ENCODE assay signal across 25 cellular contexts in the genomic region with DNA sequence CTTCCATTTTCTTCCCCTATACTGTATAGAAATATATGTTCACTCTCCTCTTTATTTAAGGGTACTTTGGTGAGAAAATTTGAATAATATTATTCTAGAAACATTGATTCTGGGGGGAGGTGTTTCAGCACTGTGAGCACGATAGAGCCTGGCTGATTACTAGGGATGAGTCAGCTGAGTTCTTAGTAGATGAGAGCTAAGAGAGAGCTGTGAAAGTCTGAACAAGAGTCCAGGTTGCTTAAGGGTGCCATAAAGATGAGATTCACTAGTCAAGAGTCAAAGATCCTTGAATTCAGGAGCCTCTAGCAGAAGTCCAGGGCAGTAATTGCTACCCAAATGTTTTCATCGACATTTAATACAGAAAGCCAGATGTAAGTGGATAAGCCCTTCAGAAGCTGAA.
DNase-seq lines count a peak whose midpoint lies in the region; ATAC-seq, FAIRE-seq and TF ChIP-seq lines count a peak whose summit lies in the region.
"Had no signal": no experiment of that assay in that cellular context is flagged by ENCODE, and none has a peak within 500 bp of the region (broad histone marks: within the 10 kb centered on the region; RNA-seq: fewer than 3 reads in every experiment).

No MANE protein-coding gene starts in this region.

- CTCF ChIA-PET in HEK293T (lab: Yijun Ruan, JAX), result no interaction called here

- TF ChIP-seq CTCF in hepatocyte (IDR thresholded peaks at IDR 0.05; ENCODE audit: poor library complexity) (no peak), right lobe of liver (IDR thresholded peaks at IDR 0.05) (no peak), thyroid gland (IDR thresholded peaks at IDR 0.05) (no peak)

- no peaks in the 10 kb centered on the region for H4K20me1 ChIP-seq in hepatocyte (ENCODE audit: insufficient read depth, poor library complexity, severe bottlenecking)
- H4K20me1 ChIP-seq: BLaER1 treated with 17β-estradiol and CSF1 and Interleukin-3, amounts not matched to agents 10 nM and 100 nM had no signal

- no peak for TF ChIP-seq POLR2A in right lobe of liver (IDR thresholded peaks at IDR 0.05)
- TF ChIP-seq POLR2A in thyroid gland (IDR thresholded peaks at IDR 0.05), result no peak

- WGBS in hepatocyte (ENCODE audit: low lambda C conversion rate, missing lambda C conversion rate), result 51% methylated on average over 2 of the region's 2 CpGs
- 49 to 73% (median 53%) methylated on average over 2 of the region's 2 CpGs for WGBS in small intestine, 3 donors
- WGBS in right lobe of liver (ENCODE audit: insufficient coverage, low coverage, low lambda C conversion rate, missing lambda C conversion rate), result 37% methylated on average over 2 of the region's 2 CpGs
- WGBS in thyroid gland, 2 donors, result 80 to 81% methylated on average over 2 of the region's 2 CpGs

- H3K27me3 ChIP-seq in hepatocyte (no peaks in the 10 kb centered on the region), small intestine (ENCODE audit: control insufficient read depth in 2 of 2, insufficient read depth in 2 of 2, low read length in 2 of 2) (no peaks in the 10 kb centered on the region), right lobe of liver (no peaks in the 10 kb centered on the region), thyroid gland (no peaks in the 10 kb centered on the region)
- H3K27me3 ChIP-seq: BLaER1 treated with 17β-estradiol and CSF1 and Interleukin-3, amounts not matched to agents 10 nM and 100 nM had no signal

- H3K36me3 ChIP-seq in hepatocyte (replicated peaks; ENCODE audit: insufficient read depth, low read depth) (no peaks in the 10 kb centered on the region), small intestine (ENCODE audit: control insufficient read depth in 2 of 2, insufficient read depth in 2 of 2, low read length in 2 of 2) (no peaks in the 10 kb centered on the region), right lobe of liver (no peaks in the 10 kb centered on the region), thyroid gland (no peaks in the 10 kb centered on the region)
- H3K36me3 ChIP-seq: BLaER1 treated with 17β-estradiol and CSF1 and Interleukin-3, amounts not matched to agents 10 nM and 100 nM had no signal

- no peak for ATAC-seq in right lobe of liver
- ATAC-seq: K562, Panc1 had no signal

- H3K9me3 ChIP-seq in hepatocyte (ENCODE audit: low read depth) (no peaks in the 10 kb centered on the region), small intestine (ENCODE audit: control insufficient read depth, low read depth) (no peaks in the 10 kb centered on the region), right lobe of liver (no peaks in the 10 kb centered on the region), thyroid gland (no peaks in the 10 kb centered on the region)
- H3K9me3 ChIP-seq: BLaER1 treated with 17β-estradiol and CSF1 and Interleukin-3, amounts not matched to agents 10 nM and 100 nM had no signal

- POLR2A ChIA-PET in HEK293T (lab: Yijun Ruan, JAX), result no interaction called here

- H3K9me2 ChIP-seq in hepatocyte (replicated peaks; ENCODE audit: insufficient read depth), result no peaks in the 10 kb centered on the region

- H3K79me2 ChIP-seq in hepatocyte, result no peaks in the 10 kb centered on the region

- intact Hi-C loops in right lobe of liver (cut with DNase I) (no loop called here), thyroid gland (cut with DNase I) (no loop called here)

- no peak overlapping the region for H3K27ac ChIP-seq in hepatocyte
- H3K27ac ChIP-seq in small intestine (ENCODE audit: low read depth in 1 of 2, low read length in 1 of 2), result no peak overlapping the region
- no peak overlapping the region for H3K27ac ChIP-seq in right lobe of liver
- no peak overlapping the region for H3K27ac ChIP-seq in thyroid gland
- H3K27ac ChIP-seq: BLaER1 treated with 17β-estradiol and CSF1 and Interleukin-3, amounts not matched to agents 10 nM and 100 nM had no signal

- no peak overlapping the region for H3K4me2 ChIP-seq in hepatocyte
- H3K4me2 ChIP-seq: BLaER1 treated with 17β-estradiol and CSF1 and Interleukin-3, amounts not matched to agents 10 nM and 100 nM had no signal

- H3K4me3 ChIP-seq in hepatocyte (no peak overlapping the region), small intestine (ENCODE audit: low read depth in 1 of 2, low read length in 2 of 2) (no peak overlapping the region), right lobe of liver (no peak overlapping the region), thyroid gland (replicated peaks in 1 of 3) (no peak overlapping the region)
- H3K4me3 ChIP-seq: BLaER1 treated with 17β-estradiol and CSF1 and Interleukin-3, amounts not matched to agents 10 nM and 100 nM; K562 had no signal

- FAIRE-seq in small intestine (lab: Jason Lieb, UNC), result no peak
- FAIRE-seq: D721Med, G401.6, GM12891, GM19239, H54, HTR-8/SVneo, K562 had no signal

- H2AFZ ChIP-seq in hepatocyte, result no peak overlapping the region

- DNase-seq in GM03348 (ENCODE audit: low spot score) (peak; percentile 3), RKO (ENCODE audit: low spot score) (peak; percentile 14), hepatocyte (ENCODE audit: low spot score) (peak; percentile 25), small intestine (peak; percentile 2), right lobe of liver (no peak), thyroid gland (no peak), HEK293T (ENCODE audit: extremely low spot score) (no peak)
- DNase-seq: AML-193; CD4-positive, alpha-beta T cell; Kasumi-1; NCI-H1092 treated with DMSO at 0.1 percent for 48 hours; NCI-H1436; NCI-H187; NCI-H2081 treated with DMSO at 0.1 percent for 48 hours; NCI-H526; SHP77 treated with DMSO at 0.1 percent for 48 hours had no signal

- H3K4me1 ChIP-seq in hepatocyte (ENCODE audit: insufficient read depth) (no peaks in the 10 kb centered on the region), small intestine (ENCODE audit: control insufficient read depth in 2 of 2, insufficient read depth in 1 of 2, low read depth in 1 of 2, low read length in 1 of 2) (no peaks in the 10 kb centered on the region), right lobe of liver (no peaks in the 10 kb centered on the region), thyroid gland (no peaks in the 10 kb centered on the region)
- H3K4me1 ChIP-seq: BLaER1 treated with 17β-estradiol and CSF1 and Interleukin-3, amounts not matched to agents 10 nM and 100 nM had no signal

TF ChIP-seq in HEK293T, 16 proteins besides CTCF, POLR2A, EP300 and RAD21:
- no peak for TF ChIP-seq TARDBP (IDR thresholded peaks at IDR 0.05)
- TF ChIP-seq BHLHE40 (IDR thresholded peaks at IDR 0.05; ENCODE audit: borderline replicate concordance), result no peak
TF ChIP-seq in HEK293T: peak in this region for 0.

Comparison
In these comparisons a context has a peak if more than half of its experiments do, and no peak if none do; other contexts are left out.
1. DNase-seq: peak in GM03348 (single experiment), RKO (single experiment), hepatocyte (single experiment) and small intestine (single experiment); none in right lobe of liver (0 of 3), thyroid gland (0 of 2) and HEK293T (single experiment).